Comparison of ENCODE assay signal across 7 cellular contexts in the genomic region with DNA sequence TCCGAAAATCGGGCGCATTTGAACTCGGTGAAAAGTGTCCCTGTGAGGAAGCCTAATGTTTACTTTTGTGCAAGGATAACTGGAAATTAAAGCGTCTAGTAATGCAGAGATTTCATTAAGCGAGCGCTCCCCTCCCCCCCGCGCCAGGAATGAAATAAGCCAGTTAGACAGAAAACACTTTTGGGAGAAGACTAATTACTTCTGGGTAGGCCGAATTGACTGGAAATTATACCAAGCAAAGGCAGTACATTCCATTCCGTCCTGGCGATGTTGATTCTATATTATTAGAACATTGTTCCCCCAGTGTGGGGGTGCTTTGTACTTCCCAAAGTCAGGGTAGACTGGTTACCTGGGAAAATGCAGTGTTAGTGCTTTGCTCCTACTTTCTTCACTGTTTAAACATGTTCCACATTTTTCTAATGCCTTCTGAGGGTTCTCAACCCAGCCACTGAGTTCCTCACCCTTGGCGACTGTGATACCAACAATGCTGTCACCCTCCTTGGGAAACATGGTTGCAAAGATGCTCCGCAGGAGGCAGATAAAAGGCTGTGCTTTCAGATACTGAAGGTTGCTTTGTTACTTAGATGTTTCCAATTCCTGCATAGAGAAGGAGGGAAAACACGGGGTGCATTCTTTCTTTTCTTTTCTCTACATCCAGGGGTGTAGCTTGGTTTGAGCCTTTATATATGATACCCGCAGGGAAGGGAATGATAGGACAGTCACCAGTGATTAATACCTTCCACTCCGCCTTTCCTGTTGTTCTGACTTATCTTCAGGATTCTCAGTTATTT. TPM values are rescaled to one million over a fixed set of nuclear protein-coding genes. Genes with fewer than 3 reads are reported as not detected.
DNase-seq lines count a peak whose midpoint lies in the region; ATAC-seq and TF ChIP-seq lines count a peak whose summit lies in the region.

No MANE protein-coding gene starts in this region.

- peak overlapping the region; percentile 96 for H3K18ac ChIP-seq in IMR-90 (ENCODE audit: low read depth, low read length)

- H3K9ac ChIP-seq in IMR-90 (ENCODE audit: low read depth, low read length): peak overlapping the region; percentile 98

- WGBS in IMR-90 (ENCODE audit: extremely low coverage in 2 of 2, insufficient read length in 1 of 2), 2 experiments: no CpG with 5 or more reads among the region's 17 CpGs

- H2BK15ac ChIP-seq in IMR-90 (ENCODE audit: low read depth, low read length): peak overlapping the region; percentile 80; the same call in 1 of the 3 replicates

- peak overlapping the region; percentile 95 for H3K14ac ChIP-seq in IMR-90 (replicated peaks; ENCODE audit: low read depth, low read length)

- H4K5ac ChIP-seq in IMR-90 (ENCODE audit: low read depth, low read length): peak overlapping the region; percentile 83

- dilution Hi-C loops in IMR-90 (cut with HindIII; ENCODE audit: low sequenced_read_pairs, unreplicated experiment): no loop called here

- no TSS peak for BruUV-seq in IMR-90 (replicated peaks; lab: Mats Ljungman, UMichigan)

- H3K27ac Mint-ChIP-seq in immature natural killer cell: no peak overlapping the region
- H3K27ac Mint-ChIP-seq in stimulated activated naive CD8-positive, alpha-beta T cell treated with anti-CD3 and anti-CD28 coated beads, Interleukin-15, amount 100 ng/mL, for 72 hours: no peak overlapping the region

- H4K20me1 ChIP-seq in IMR-90 (ENCODE audit: insufficient read depth, low read length): peaks cover 32% of the 10 kb centered on the region

- TF ChIP-seq CTCF in IMR-90 (conservative IDR thresholded peaks at IDR 0.05; ENCODE audit: low read depth, low read length) (no peak), astrocyte of the cerebellum (IDR thresholded peaks at IDR 0.05; ENCODE audit: low read depth, low read length, missing control alignments) (no peak)

- TF ChIP-seq RAD21 in IMR-90 (IDR thresholded peaks at IDR 0.05; ENCODE audit: low read length): no peak

- in situ Hi-C loops in IMR-90 (cut with MboI; ENCODE audit: low sequenced_read_pairs): loop anchor here (5.0 to 10.0 kb wide), 2 partner anchors 157 to 409 kb away; no protein-coding TSS in a partner anchor
- in situ Hi-C loops in astrocyte of the cerebellum (cut with HindIII; ENCODE audit: low sequenced_read_pairs): loop anchor here (5.0 kb wide), 1 partner anchor 249 kb away; no protein-coding TSS in a partner anchor

- H3K9me3 Mint-ChIP-seq in immature natural killer cell: peaks cover 0 to 5% (median under 1%) of the 10 kb centered on the region in 6 donors
- no peaks in the 10 kb centered on the region for H3K9me3 Mint-ChIP-seq in stimulated activated naive CD8-positive, alpha-beta T cell treated with anti-CD3 and anti-CD28 coated beads, Interleukin-15, amount 100 ng/mL, for 72 hours

- peak; percentile 52 for DNase-seq in IMR-90
- no peak for DNase-seq in astrocyte of the cerebellum (ENCODE audit: low read depth)
- no peak for DNase-seq in immature natural killer cell
- no peak for DNase-seq in stimulated activated naive CD8-positive, alpha-beta T cell treated with anti-CD3 and anti-CD28 coated beads, Interleukin-15, amount 100 ng/mL, for 72 hours
- DNase-seq in NCI-H2081 treated with DMSO at 0.1 percent for 48 hours (lab: John Stamatoyannopoulos, UW): no peak
- no peak for DNase-seq in activated gamma-delta T cell treated with Interleukin-2 at 50 U/mL for 16 hours
- DNase-seq in nucleus accumbens (lab: John Stamatoyannopoulos, UW): no peak

- H2BK5ac ChIP-seq in IMR-90 (ENCODE audit: low read depth, low read length, poor library complexity, severe bottlenecking): peak overlapping the region; percentile 93

- POLR2A ChIA-PET in IMR-90 (lab: Charles Lee; ENCODE audit: unreplicated experiment): interaction anchor here (0.6 to 1.5 kb wide), 5 partner anchors 15 to 596 kb away, joined by 3 to 6 read pairs (median 3); no protein-coding TSS in a partner anchor

- H2AFZ ChIP-seq in IMR-90 (replicated peaks; ENCODE audit: low read length, poor library complexity): peak overlapping the region; percentile 77

- H3K36me3 ChIP-seq in IMR-90 (ENCODE audit: control insufficient read depth, insufficient read depth, low read length): peaks cover 5% of the 10 kb centered on the region

- peak overlapping the region; percentile 83 to 88 for H4K8ac ChIP-seq in IMR-90 (ENCODE audit: low read depth in 2 of 2, low read length in 2 of 2)

- peak overlapping the region; percentile 97 for H3K23ac ChIP-seq in IMR-90 (ENCODE audit: low read depth, low read length)

- H3K4me2 ChIP-seq in IMR-90 (ENCODE audit: low read depth, low read length): peak overlapping the region; percentile 95

- CTCF ChIA-PET in IMR-90 (lab: Yijun Ruan, JAX): interaction anchor here (0.8 to 2.1 kb wide), 2 partner anchors 215 to 412 kb away, joined by 3 to 11 read pairs; no protein-coding TSS in a partner anchor

- H3K27me3 ChIP-seq in IMR-90 (ENCODE audit: control insufficient read depth, insufficient read depth, low read length): no peaks in the 10 kb centered on the region

- peaks cover 15% of the 10 kb centered on the region for H3K4me1 ChIP-seq in IMR-90 (ENCODE audit: control insufficient read depth, insufficient read depth, low read length)

- ATAC-seq in IMR-90 (ENCODE audit: low read depth): peak; percentile 8; the same call in 1 of the 2 replicates
- ATAC-seq in stimulated activated naive CD8-positive, alpha-beta T cell treated with anti-CD3 and anti-CD28 coated beads, Interleukin-15, amount 100 ng/mL, for 72 hours: no peak

- H3K9me3 ChIP-seq in IMR-90 (ENCODE audit: control insufficient read depth, insufficient read depth, low read length): no peaks in the 10 kb centered on the region

- peak overlapping the region; percentile 85 for H2AK5ac ChIP-seq in IMR-90 (ENCODE audit: low read depth, low read length)

- peaks cover 14 to 23% of the 10 kb centered on the region in 2 donors for H3K4me1 Mint-ChIP-seq in immature natural killer cell
- peaks cover 21% of the 10 kb centered on the region for H3K4me1 Mint-ChIP-seq in stimulated activated naive CD8-positive, alpha-beta T cell treated with anti-CD3 and anti-CD28 coated beads, Interleukin-15, amount 100 ng/mL, for 72 hours

- H3K79me1 ChIP-seq in IMR-90 (ENCODE audit: low read depth in 1 of 2, low read length in 2 of 2): peaks cover 0 to 28% of the 10 kb centered on the region in 2 experiments; a peak in 2 of 4 replicates

- H4K91ac ChIP-seq in IMR-90 (ENCODE audit: insufficient read depth, low read depth, low read length): peak overlapping the region; percentile 96

- H2AK9ac ChIP-seq in IMR-90 (replicated peaks; ENCODE audit: low read depth, low read length, poor library complexity): peak overlapping the region; percentile 80

- H3K4ac ChIP-seq in IMR-90 (ENCODE audit: low read depth, low read length): peak overlapping the region; percentile 97

- H3K27ac ChIP-seq in IMR-90 (ENCODE audit: insufficient read depth, low read length): peak overlapping the region; percentile 96

- TF ChIP-seq POLR2A in IMR-90 (IDR thresholded peaks at IDR 0.05; ENCODE audit: low read depth, low read length): peak; percentile 45; the same call in 1 of the 2 replicates

- intact Hi-C loops in IMR-90 (cut with micrococcal nuclease): loop anchor here (2.0 to 5.0 kb wide), 5 partner anchors 64 to 674 kb away; no protein-coding TSS in a partner anchor

- H3K4me3 Mint-ChIP-seq in immature natural killer cell: peak overlapping the region; percentile 40 to 75 (median 62)
- H3K4me3 Mint-ChIP-seq in stimulated activated naive CD8-positive, alpha-beta T cell treated with anti-CD3 and anti-CD28 coated beads, Interleukin-15, amount 100 ng/mL, for 72 hours: peak overlapping the region; percentile 88 to 91

- H3K4me3 ChIP-seq in IMR-90 (ENCODE audit: insufficient read depth, low read depth, low read length): peak overlapping the region; percentile 89
- H3K4me3 ChIP-seq in astrocyte of the cerebellum (ENCODE audit: low read depth, low read length): peak overlapping the region; percentile 66

- peaks cover 5 to 21% (median 6%) of the 10 kb centered on the region in 3 donors for H3K27me3 Mint-ChIP-seq in immature natural killer cell (ENCODE audit: low read depth in 3 of 3)
- peaks cover 53% of the 10 kb centered on the region for H3K27me3 Mint-ChIP-seq in stimulated activated naive CD8-positive, alpha-beta T cell treated with anti-CD3 and anti-CD28 coated beads, Interleukin-15, amount 100 ng/mL, for 72 hours

- H3K9me1 ChIP-seq in IMR-90 (ENCODE audit: insufficient read depth, low read length): peaks cover 6% of the 10 kb centered on the region; the same call in 1 of the 2 replicates

- H2BK120ac ChIP-seq in IMR-90 (ENCODE audit: low read depth, low read length): peak overlapping the region; percentile 82

- H3K56ac ChIP-seq in IMR-90 (ENCODE audit: extremely low read depth, insufficient read depth, low read length): peak overlapping the region; percentile 99

- no peaks in the 10 kb centered on the region for H3K36me3 Mint-ChIP-seq in immature natural killer cell

- peak overlapping the region; percentile 68 for H2BK20ac ChIP-seq in IMR-90 (ENCODE audit: low read depth, low read length)

TF ChIP-seq in IMR-90, 13 proteins besides CTCF, POLR2A, EP300 and RAD21 (continues in another document):
- no peak for TF ChIP-seq RFX5 (IDR thresholded peaks at IDR 0.05; ENCODE audit: low read depth, low read length)
- TF ChIP-seq MXI1 (IDR thresholded peaks at IDR 0.05; ENCODE audit: borderline replicate concordance, low read depth, low read length): no peak
- TF ChIP-seq, protein P1, sequence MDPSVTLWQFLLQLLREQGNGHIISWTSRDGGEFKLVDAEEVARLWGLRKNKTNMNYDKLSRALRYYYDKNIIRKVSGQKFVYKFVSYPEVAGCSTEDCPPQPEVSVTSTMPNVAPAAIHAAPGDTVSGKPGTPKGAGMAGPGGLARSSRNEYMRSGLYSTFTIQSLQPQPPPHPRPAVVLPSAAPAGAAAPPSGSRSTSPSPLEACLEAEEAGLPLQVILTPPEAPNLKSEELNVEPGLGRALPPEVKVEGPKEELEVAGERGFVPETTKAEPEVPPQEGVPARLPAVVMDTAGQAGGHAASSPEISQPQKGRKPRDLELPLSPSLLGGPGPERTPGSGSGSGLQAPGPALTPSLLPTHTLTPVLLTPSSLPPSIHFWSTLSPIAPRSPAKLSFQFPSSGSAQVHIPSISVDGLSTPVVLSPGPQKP (IDR thresholded peaks at IDR 0.05; ENCODE audit: borderline replicate concordance, low read depth, low read length): no peak
- TF ChIP-seq NFE2L2 (IDR thresholded peaks at IDR 0.05; ENCODE audit: low read depth, low read length): no peak
- no peak for TF ChIP-seq MAFK (IDR thresholded peaks at IDR 0.05; ENCODE audit: low read depth, low read length)
- TF ChIP-seq SMC3 (IDR thresholded peaks at IDR 0.05; ENCODE audit: low read depth, low read length): no peak
- TF ChIP-seq FOS (IDR thresholded peaks at IDR 0.05; ENCODE audit: low read depth, low read length): no peak
- TF ChIP-seq BHLHE40 (IDR thresholded peaks at IDR 0.05; ENCODE audit: low read depth, low read length): no peak
- TF ChIP-seq RCOR1 (IDR thresholded peaks at IDR 0.05; ENCODE audit: insufficient replicate concordance, low read length): no peak

RNA-seq across cellular contexts. Expression of gene GJA1, which starts 2.6 kb away (rescaled TPM):
- 314 and 323 TPM in 2 replicates for total RNA-seq in IMR-90 (2012; rRNA removed)
- polyA plus RNA-seq in IMR-90 (2012; rRNA removed) (131 and 180 TPM in 2 replicates), immature natural killer cell (not detected)
- polyA plus RNA-seq in IMR-90 (2012; cell fraction: cytosol; rRNA removed): 40.8 and 46.3 TPM in 2 replicates
- 9.7 and 51.6 TPM in 2 replicates for polyA plus RNA-seq in IMR-90 (2012; cell fraction: nucleus; rRNA removed; ENCODE audit: low replicate concordance)

Comparison
In these comparisons a context has a peak if more than half of its experiments do, and no peak if none do; other contexts are left out.
1. RNA of gene GJA1, which starts 2.6 kb away (polyA plus RNA-seq): 9.7 to 180 TPM in IMR-90; not detected in immature natural killer cell; every median in the first group is over 10 times any median in the second.